ENCODE assay signal across 22 cellular contexts in the genomic region with DNA sequence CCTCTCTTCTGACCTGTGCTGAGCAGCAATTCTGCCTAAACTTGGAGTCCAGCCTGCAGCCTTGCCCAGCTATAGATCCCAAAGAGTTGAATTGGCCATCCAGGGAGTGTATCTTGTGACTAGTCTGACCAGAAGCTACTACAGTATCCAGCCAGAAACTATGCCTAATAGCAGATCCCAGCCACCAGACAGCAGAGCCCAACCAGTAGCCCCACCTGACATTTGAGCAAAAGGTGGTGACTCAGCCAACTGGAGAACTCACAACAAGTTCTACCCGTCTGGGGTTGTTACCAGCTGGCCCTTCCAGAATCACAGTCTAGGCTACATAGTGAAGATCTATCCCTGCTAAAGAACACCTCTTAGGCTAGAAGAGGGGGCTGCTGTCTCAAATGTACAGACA.
"Had no signal": no experiment of that assay in that cellular context is flagged by ENCODE, and none has a peak within 500 bp of the region (broad histone marks: within the 10 kb centered on the region; RNA-seq: fewer than 3 reads in every experiment).

No MANE protein-coding gene starts in this region.

- ATAC-seq: K562, T-cell had no signal

- H3K4me3 ChIP-seq: K562, MG63 had no signal

- DNase-seq: Kasumi-1, MG63, NCI-H1092, NCI-H1436, NCI-H187, NCI-H2029, NCI-H2081 treated with DMSO at 0.1 percent for 48 hours, NCI-H2171, NCI-H226, NCI-H446, NCI-H510A, NCI-H524 treated with DMSO at 0.1 percent for 48 hours, NCI-H69, NCI-H774, RPMI8226, SHP77, SK-N-SH, SW 1271, T-cell had no signal

- FAIRE-seq: HTR-8/SVneo, K562, RCC 7860 had no signal
